In the genomic region with DNA sequence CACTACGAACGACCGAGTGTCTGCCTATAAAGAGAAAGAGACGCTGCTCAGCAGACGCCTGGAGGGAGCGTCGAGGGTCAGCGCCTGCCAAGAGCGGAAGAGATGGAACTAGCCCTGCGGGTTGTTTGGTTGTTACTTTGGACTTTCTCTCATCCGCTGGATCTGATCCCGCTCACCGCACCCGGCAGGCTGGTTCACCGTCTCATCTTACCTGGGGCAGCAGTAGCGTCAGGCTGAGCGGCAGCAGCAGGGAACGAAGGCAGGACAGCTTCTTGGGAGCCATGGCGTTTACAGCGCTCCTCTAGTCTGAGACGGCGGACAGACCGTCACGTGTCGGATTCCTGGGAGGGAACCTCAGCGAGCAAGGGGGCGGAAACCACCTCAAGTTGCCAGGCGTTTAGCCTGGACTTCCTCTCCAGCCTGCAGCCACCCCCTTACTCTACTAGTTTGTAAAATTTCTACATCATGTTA, we compare ENCODE assay signal across 10 cellular contexts. TPM values are rescaled to one million over a fixed set of nuclear protein-coding genes. Genes with fewer than 3 reads are reported as not detected.
DNase-seq lines count a peak whose midpoint lies in the region; ATAC-seq and TF ChIP-seq lines count a peak whose summit lies in the region.
"Had no signal": no experiment of that assay in that cellular context is flagged by ENCODE, and none has a peak within 500 bp of the region (broad histone marks: within the 10 kb centered on the region; RNA-seq: fewer than 3 reads in every experiment).

No MANE protein-coding gene starts in this region.

- no peaks in the 10 kb centered on the region for H3K27me3 ChIP-seq in AG04450 (ENCODE audit: control insufficient read depth, insufficient read depth, low read length)
- H3K27me3 ChIP-seq in Panc1 (ENCODE audit: control insufficient read depth, insufficient read depth, low read length): no peaks in the 10 kb centered on the region
- H3K27me3 ChIP-seq in osteoblast (ENCODE audit: insufficient read depth, low read length): no peaks in the 10 kb centered on the region
- no peaks in the 10 kb centered on the region for H3K27me3 ChIP-seq in HAP-1 (ENCODE audit: low read depth)

- no peak for TF ChIP-seq CTCF in AG04450 (IDR thresholded peaks at IDR 0.05; ENCODE audit: low read depth, low read length)
- no peak for TF ChIP-seq CTCF in Panc1 (IDR thresholded peaks at IDR 0.05)
- TF ChIP-seq CTCF in fibroblast of pulmonary artery (IDR thresholded peaks at IDR 0.05; ENCODE audit: low read length, missing control alignments): no peak
- TF ChIP-seq CTCF in osteoblast (IDR thresholded peaks at IDR 0.05; ENCODE audit: extremely low read depth, low read depth, low read length): no peak

- H3K4me2 ChIP-seq in osteoblast (ENCODE audit: insufficient read depth, low read length): peak overlapping the region; percentile 47

- H3K36me3 ChIP-seq in Panc1 (ENCODE audit: control insufficient read depth, insufficient read depth, low read length) (no peaks in the 10 kb centered on the region; the same call in 1 of the 2 replicates), osteoblast (ENCODE audit: insufficient read depth, low read length) (peaks cover 22% of the 10 kb centered on the region), HAP-1 (replicated peaks) (peaks cover 17% of the 10 kb centered on the region)

- no peak overlapping the region for H3K27ac ChIP-seq in AG04450 (ENCODE audit: low read depth, low read length)
- no peak overlapping the region for H3K27ac ChIP-seq in Panc1 (ENCODE audit: low read length)
- no peak overlapping the region for H3K27ac ChIP-seq in osteoblast (ENCODE audit: low read depth, low read length)

- intact Hi-C loops in Panc1 (cut with micrococcal nuclease; ENCODE audit: unreplicated experiment): no loop called here

- POLR2A ChIA-PET in AG04450 (lab: Yijun Ruan, JAX) (no interaction called here), Panc1 (lab: Charles Lee) (no interaction called here)

- peak overlapping the region; percentile 36 for H2AFZ ChIP-seq in osteoblast (ENCODE audit: low read length)

- H3K4me3 ChIP-seq in AG04450 (ENCODE audit: low read depth, low read length) (peak overlapping the region; percentile 41), Panc1 (ENCODE audit: low read depth in 2 of 2, low read length in 2 of 2) (no peak overlapping the region), fibroblast of pulmonary artery (replicated peaks; ENCODE audit: low read depth, low read length) (peak overlapping the region; percentile 40), osteoblast (ENCODE audit: insufficient read depth, low read length) (peak overlapping the region; percentile 51), HAP-1 (no peak overlapping the region)

- no peak for DNase-seq in AG04450 (ENCODE audit: low read depth, low spot score)
- DNase-seq in Panc1 (ENCODE audit: low read depth, low spot score): no peak
- DNase-seq in fibroblast of pulmonary artery (ENCODE audit: low read depth): peak; percentile 31
- DNase-seq in osteoblast (ENCODE audit: insufficient read length, low spot score, missing footprints): peak; percentile 32
- DNase-seq in central memory CD4-positive, alpha-beta T cell: no peak
- no peak for DNase-seq in SK-N-DZ (ENCODE audit: low spot score)
- no peak for DNase-seq in HAP-1 (ENCODE audit: low spot score in 2 of 2)
- DNase-seq: kidney glomerular epithelial cell, SHP77 treated with DMSO at 0.1 percent for 48 hours had no signal

- TF ChIP-seq POLR2A in GM18505 (IDR thresholded peaks at IDR 0.05; ENCODE audit: borderline replicate concordance, extremely low read depth, insufficient read depth, insufficient read length): no peak

- CTCF ChIA-PET in AG04450 (lab: Charles Lee) (interaction anchor here (0.8 to 1.3 kb wide), 2 partner anchors 33 to 52 kb away, joined by 3 read pairs; no protein-coding TSS in a partner anchor), Panc1 (lab: Charles Lee) (no interaction called here)

- in situ Hi-C loops in Panc1 (cut with HindIII; ENCODE audit: low pct_unique_long_range_greater_than_20kb, low sequenced_read_pairs): no loop called here
- in situ Hi-C loops in HAP-1 (cut with MboI; ENCODE audit: low sequenced_read_pairs): no loop called here

- TSS peak; percentile 56 for BruUV-seq in Panc1 (replicated peaks; lab: Mats Ljungman, UMichigan)

- peaks cover 34% of the 10 kb centered on the region for H3K79me2 ChIP-seq in osteoblast (ENCODE audit: insufficient read depth, low read length)

- no peaks in the 10 kb centered on the region for H4K20me1 ChIP-seq in osteoblast (ENCODE audit: insufficient read depth, low read length)

- ATAC-seq in Panc1: no peak
- no peak for ATAC-seq in GM18505 (IDR thresholded peaks at IDR 0.05; ENCODE audit: unreplicated experiment)

- H3K9me3 ChIP-seq in AG04450 (ENCODE audit: control insufficient read depth, insufficient read depth, low read length) (no peaks in the 10 kb centered on the region; the same call in 1 of the 2 replicates), Panc1 (ENCODE audit: control insufficient read depth, insufficient read depth, low read depth, low read length) (no peaks in the 10 kb centered on the region), osteoblast (ENCODE audit: low read depth, low read length) (no peaks in the 10 kb centered on the region), HAP-1 (no peaks in the 10 kb centered on the region; the same call in none of the 2 replicates)

- H3K4me1 ChIP-seq in Panc1 (ENCODE audit: control insufficient read depth, insufficient read depth, low read length) (peaks cover 19% of the 10 kb centered on the region), osteoblast (ENCODE audit: insufficient read depth, low read length) (peaks cover 16% of the 10 kb centered on the region), HAP-1 (peaks cover 5% of the 10 kb centered on the region)

RNA-seq across cellular contexts. Expression of gene GLB1L, which starts 1.9 kb away (rescaled TPM):
- polyA plus RNA-seq in AG04450 (2011; rRNA removed): 8.8 and 9.6 TPM in 2 replicates
- polyA minus RNA-seq in AG04450 (2011; rRNA and poly(A)+ RNA removed): 6.2 and 7.4 TPM in 2 replicates
- total RNA-seq in Panc1 (2021; ENCODE audit: unreplicated experiment) (8.1 TPM), osteoblast (13.0 and 21.0 TPM in 2 replicates)
- polyA plus RNA-seq in Panc1 (2012; ENCODE audit: insufficient read length): 3.1 TPM
- polyA plus RNA-seq in SK-N-DZ (2014; cell fraction: cytosol; rRNA removed): 6.8 and 7.5 TPM in 2 replicates
- polyA plus RNA-seq in SK-N-DZ (2014; cell fraction: nucleus; rRNA removed): 13.0 and 15.1 TPM in 2 replicates

RNA-seq across cellular contexts. Expression of gene STK16, which starts 2.0 kb away (rescaled TPM):
- 33.9 and 36.6 TPM in 2 replicates for polyA plus RNA-seq in AG04450 (2011; rRNA removed)
- polyA minus RNA-seq in AG04450 (2011; rRNA and poly(A)+ RNA removed): 33.2 and 51.3 TPM in 2 replicates
- total RNA-seq in Panc1 (2021; ENCODE audit: unreplicated experiment) (29.9 TPM), osteoblast (29.5 and 31.8 TPM in 2 replicates)
- polyA plus RNA-seq in Panc1 (2012; ENCODE audit: insufficient read length): 39.9 TPM
- 33.9 and 39.8 TPM in 2 replicates for polyA plus RNA-seq in SK-N-DZ (2014; cell fraction: cytosol; rRNA removed)
- 29.1 and 45.2 TPM in 2 replicates for polyA plus RNA-seq in SK-N-DZ (2014; cell fraction: nucleus; rRNA removed)

RNA-seq across cellular contexts. Expression of gene TUBA4B, which starts 9.7 kb away (rescaled TPM):
- not detected in 2 replicates for polyA plus RNA-seq in AG04450 (2011; rRNA removed)
- polyA minus RNA-seq in AG04450 (2011; rRNA and poly(A)+ RNA removed): not detected in 2 replicates
- total RNA-seq in Panc1 (2021; ENCODE audit: unreplicated experiment) (not detected), osteoblast (not detected in 2 replicates)
- 0.21 TPM for polyA plus RNA-seq in Panc1 (2012; ENCODE audit: insufficient read length)
- polyA plus RNA-seq in SK-N-DZ (2014; cell fraction: cytosol; rRNA removed): not detected in 2 replicates
- not detected in 2 replicates for polyA plus RNA-seq in SK-N-DZ (2014; cell fraction: nucleus; rRNA removed)

RNA-seq across cellular contexts. Expression of gene TUBA4A, which starts 10.4 kb away (rescaled TPM):
- 22.4 and 22.6 TPM in 2 replicates for polyA plus RNA-seq in AG04450 (2011; rRNA removed)
- polyA minus RNA-seq in AG04450 (2011; rRNA and poly(A)+ RNA removed): 8.5 and 9.5 TPM in 2 replicates
- total RNA-seq in Panc1 (2021; ENCODE audit: unreplicated experiment): 12.9 TPM
- polyA plus RNA-seq in Panc1 (2012; ENCODE audit: insufficient read length): 9.4 TPM
- 11.9 and 13.6 TPM in 2 replicates for total RNA-seq in osteoblast
- 13.1 and 17.9 TPM in 2 replicates for polyA plus RNA-seq in SK-N-DZ (2014; cell fraction: cytosol; rRNA removed)
- 9.7 and 19.0 TPM in 2 replicates for polyA plus RNA-seq in SK-N-DZ (2014; cell fraction: nucleus; rRNA removed)

RNA-seq across cellular contexts. Expression of gene ANKZF1, which starts 13.7 kb away (rescaled TPM):
- polyA plus RNA-seq in AG04450 (2011; rRNA removed): 20.3 and 22.0 TPM in 2 replicates
- 18.2 and 21.1 TPM in 2 replicates for polyA minus RNA-seq in AG04450 (2011; rRNA and poly(A)+ RNA removed)
- 36.2 TPM for total RNA-seq in Panc1 (2021; ENCODE audit: unreplicated experiment)
- 41.8 TPM for polyA plus RNA-seq in Panc1 (2012; ENCODE audit: insufficient read length)
- total RNA-seq in osteoblast: 35.1 TPM in 2 replicates
- 33.0 and 50.4 TPM in 2 replicates for polyA plus RNA-seq in SK-N-DZ (2014; cell fraction: cytosol; rRNA removed)
- 383 and 403 TPM in 2 replicates for polyA plus RNA-seq in SK-N-DZ (2014; cell fraction: nucleus; rRNA removed)

Comparison
In these comparisons a context has a peak if more than half of its experiments do, and no peak if none do; other contexts are left out.
1. DNase-seq: peak in fibroblast of pulmonary artery (single experiment) and osteoblast (single experiment); none in AG04450 (single experiment), Panc1 (single experiment), central memory CD4-positive, alpha-beta T cell (single experiment), SK-N-DZ (single experiment) and HAP-1 (0 of 2).
2. H3K4me3 ChIP-seq: peak in AG04450 (single experiment), fibroblast of pulmonary artery (single experiment) and osteoblast (single experiment); none in Panc1 (0 of 2) and HAP-1 (single experiment).